ENCODE assay signal across 8 cellular contexts in the genomic region with DNA sequence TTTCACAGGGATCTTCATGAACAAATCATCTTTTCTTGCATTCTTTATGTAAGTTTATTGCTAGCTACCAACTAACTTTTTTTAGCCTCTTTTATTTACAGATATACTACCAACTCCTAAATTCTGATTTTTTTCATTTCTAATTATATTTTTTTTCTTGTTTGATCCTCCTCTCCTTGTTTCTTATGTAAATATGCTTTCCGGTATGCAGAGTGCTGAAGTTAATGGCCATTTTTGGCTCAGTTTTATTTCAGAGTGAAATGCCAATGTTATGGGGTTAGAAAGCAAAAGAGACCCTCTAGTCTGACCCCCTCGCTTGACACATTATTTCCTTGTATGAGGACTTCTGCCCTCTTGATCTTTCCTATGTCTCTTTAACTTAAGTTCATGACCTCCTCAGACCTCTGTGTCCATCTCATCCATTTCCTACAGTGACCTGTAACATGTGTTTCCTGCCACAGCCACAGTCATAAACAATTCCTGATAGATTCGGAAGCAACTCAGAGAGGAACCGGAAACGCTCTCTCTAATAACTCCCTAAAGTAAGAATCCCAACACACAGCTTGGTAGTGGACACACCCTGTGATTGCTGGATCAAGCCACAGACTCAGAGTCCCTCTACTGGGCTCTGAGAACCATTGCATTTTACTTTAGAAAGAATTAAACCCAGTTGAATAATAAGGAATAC. TPM values are rescaled to one million over a fixed set of nuclear protein-coding genes. Genes with fewer than 3 reads are reported as not detected.
DNase-seq lines count a peak whose midpoint lies in the region; TF ChIP-seq lines count a peak whose summit lies in the region.

No MANE protein-coding gene starts in this region.

- dilution Hi-C loops in mammary epithelial cell (cut with HindIII; ENCODE audit: low sequenced_read_pairs): no loop called here

- intact Hi-C loops in mammary epithelial cell (cut with micrococcal nuclease): loop anchor here (1.0 kb wide), 5 partner anchors 36 to 495 kb away; partner anchors contain the start of gene ABLIM3

- no peak overlapping the region for H3K27ac Mint-ChIP-seq in type B pancreatic cell

- H3K27ac ChIP-seq in mammary epithelial cell (ENCODE audit: insufficient read depth, low read depth, low read length): no peak overlapping the region

- H3K4me1 ChIP-seq in mammary epithelial cell (ENCODE audit: insufficient read depth, low read length): peaks cover 21% of the 10 kb centered on the region

- no peaks in the 10 kb centered on the region for H3K36me3 Mint-ChIP-seq in type B pancreatic cell

- no peaks in the 10 kb centered on the region for H3K9me3 Mint-ChIP-seq in type B pancreatic cell

- 47% methylated on average over 5 of the region's 5 CpGs for WGBS in mammary epithelial cell (ENCODE audit: low coverage, missing lambda C conversion rate)

- in situ Hi-C loops in mammary epithelial cell (cut with MboI; ENCODE audit: low sequenced_read_pairs in 2 of 2): loop anchor here (5.0 to 25.0 kb wide), 4 partner anchors 86 to 791 kb away; partner anchors contain the start of gene ABLIM3 (in 2 of the 2)

- TF ChIP-seq CTCF in mammary epithelial cell (conservative IDR thresholded peaks at IDR 0.05 in 1 of 2, IDR thresholded peaks at IDR 0.05 in 1 of 2; ENCODE audit: extremely low read depth in 1 of 2, insufficient read depth in 1 of 2, low read depth in 1 of 2, low read length in 2 of 2) (peak; percentile 73 to 85), kidney epithelial cell (IDR thresholded peaks at IDR 0.05; ENCODE audit: insufficient read depth, low read length, poor library complexity, severe bottlenecking) (peak; percentile 71), type B pancreatic cell (conservative IDR thresholded peaks at IDR 0.05) (peak; percentile 74)

- BruUV-seq in mammary epithelial cell (replicated peaks; lab: Mats Ljungman, UMichigan): no TSS peak

- H3K4me3 ChIP-seq in mammary epithelial cell (replicated peaks in 1 of 3; ENCODE audit: insufficient read depth in 1 of 3, low read depth in 2 of 3, low read length in 3 of 3) (no peak overlapping the region), kidney epithelial cell (ENCODE audit: low read depth, low read length) (no peak overlapping the region)

- CTCF ChIA-PET in mammary epithelial cell (lab: Charles Lee; ENCODE audit: low non-redundant PET): interaction anchor here (0.6 to 1.0 kb wide), 5 partner anchors 26 to 348 kb away, joined by 3 to 15 read pairs (median 4); partner anchors contain the start of gene ABLIM3

- no peaks in the 10 kb centered on the region for H4K20me1 ChIP-seq in mammary epithelial cell (ENCODE audit: insufficient read depth, low read length)

- no peak overlapping the region for H2AFZ ChIP-seq in mammary epithelial cell (ENCODE audit: low read depth, low read length)

- DNase-seq in EH (ENCODE audit: low read depth) (peak; percentile 91), NCI-H226 (peak; percentile 78), mammary epithelial cell (peak; percentile 76), kidney epithelial cell (ENCODE audit: low read depth) (peak; percentile 28), type B pancreatic cell (ENCODE audit: extremely low spot score, unreplicated experiment) (no peak), NCI-H1092 treated with DMSO at 0.1 percent for 48 hours (lab: John Stamatoyannopoulos, UW) (no peak), NCI-H146 treated with DMSO at 0.1 percent for 48 hours (lab: John Stamatoyannopoulos, UW; ENCODE audit: unreplicated experiment) (no peak)
- no peak for DNase-seq in stimulated activated naive CD4-positive, alpha-beta T cell (lab: John Stamatoyannopoulos, UW)

- no peaks in the 10 kb centered on the region for H3K79me2 ChIP-seq in mammary epithelial cell (ENCODE audit: insufficient read depth, low read length)

- H3K36me3 ChIP-seq in mammary epithelial cell (ENCODE audit: insufficient read depth, low read length) (peaks cover 2% of the 10 kb centered on the region), kidney epithelial cell (ENCODE audit: control insufficient read depth, insufficient read depth, low read length) (no peaks in the 10 kb centered on the region)

- H3K4me1 Mint-ChIP-seq in type B pancreatic cell (ENCODE audit: unreplicated experiment): peaks cover 5% of the 10 kb centered on the region

- peak overlapping the region; percentile 4 for H3K4me2 ChIP-seq in mammary epithelial cell (ENCODE audit: insufficient read depth, low read depth, low read length)

- H3K27me3 ChIP-seq in mammary epithelial cell (ENCODE audit: insufficient read depth, low read length) (no peaks in the 10 kb centered on the region), kidney epithelial cell (ENCODE audit: control insufficient read depth, insufficient read depth, low read length) (no peaks in the 10 kb centered on the region)

- H3K9me3 ChIP-seq in mammary epithelial cell (replicated peaks; ENCODE audit: insufficient read depth, low read length): no peaks in the 10 kb centered on the region

- no peak overlapping the region for H3K9ac ChIP-seq in mammary epithelial cell (ENCODE audit: insufficient read depth, low read length)

- H3K4me3 Mint-ChIP-seq in type B pancreatic cell: no peak overlapping the region

- peaks cover 17% of the 10 kb centered on the region for H3K27me3 Mint-ChIP-seq in type B pancreatic cell

RNA-seq across cellular contexts. Expression of gene AFAP1L1, which starts 42.9 kb away (rescaled TPM):
- total RNA-seq in mammary epithelial cell (10 to 100 TPM; 19.0 to 23.2 TPM), kidney epithelial cell (15.3 and 15.5 TPM in 2 replicates), type B pancreatic cell (ENCODE audit: low replicate concordance) (6.4 and 12.1 TPM in 2 replicates)
- polyA plus RNA-seq in mammary epithelial cell: 6.3 TPM
- polyA minus RNA-seq in mammary epithelial cell: 18.6 TPM

Comparison
In these comparisons a context has a peak if more than half of its experiments do, and no peak if none do; other contexts are left out.
1. DNase-seq: peak in EH (single experiment), NCI-H226 (single experiment), mammary epithelial cell (single experiment) and kidney epithelial cell (single experiment); none in type B pancreatic cell (single experiment), NCI-H1092 treated with DMSO at 0.1 percent for 48 hours (single experiment), stimulated activated naive CD4-positive, alpha-beta T cell (0 of 6) and NCI-H146 treated with DMSO at 0.1 percent for 48 hours (single experiment).
2. Peak in every context shown above with its lines, with median percentiles within 50 percentile points of each other: CTCF ChIP-seq.